In the genomic region with DNA sequence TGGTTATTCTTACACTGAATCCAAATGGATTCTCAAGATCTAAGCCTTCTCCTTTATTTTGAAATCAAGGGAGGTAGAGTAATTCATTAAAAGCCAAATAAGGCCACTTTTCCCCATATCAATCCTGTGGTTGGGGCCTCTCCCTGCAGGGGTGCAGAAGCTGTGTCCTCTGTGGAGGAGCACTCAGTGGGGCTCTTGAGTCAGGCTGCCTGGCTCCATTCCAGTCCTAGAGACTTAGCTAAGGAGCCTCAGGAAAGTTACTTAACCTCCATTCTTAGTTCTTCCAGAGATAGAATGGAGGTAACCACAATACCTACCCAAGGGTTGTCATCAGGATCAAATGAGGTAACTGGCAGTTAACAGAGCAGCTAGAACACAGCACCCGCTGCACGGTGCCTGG, we compare ENCODE assay signal across 22 cellular contexts.
"Had no signal": no experiment of that assay in that cellular context is flagged by ENCODE, and none has a peak within 500 bp of the region (broad histone marks: within the 10 kb centered on the region; RNA-seq: fewer than 3 reads in every experiment).

No MANE protein-coding gene starts in this region.

- H3K36me3 ChIP-seq: left ventricle myocardium inferior, pancreas, prostate gland, spleen, suprapubic skin, thoracic aorta, tibial artery, vagina had no signal

- ATAC-seq: left colon; naive thymus-derived CD8-positive, alpha-beta T cell; pancreas; right cardiac atrium; sciatic nerve; stimulated activated effector memory CD8-positive, alpha-beta T cell treated with anti-CD3 and anti-CD28 coated beads, Interleukin-12 subunit alpha, Interleukin-12 subunit beta, amount 100 ng/mL, for 72 hours had no signal

- H3K4me3 ChIP-seq: left ventricle myocardium inferior, pancreas, prostate gland, skin epidermis, spleen, suprapubic skin, thoracic aorta, tibial artery, vagina had no signal

- H3K4me1 ChIP-seq: left ventricle myocardium inferior, pancreas, prostate gland, suprapubic skin, tibial artery, vagina had no signal

- H3K27ac ChIP-seq: left ventricle myocardium inferior, pancreas, prostate gland, skin epidermis, spleen, suprapubic skin, thoracic aorta, tibial artery, vagina had no signal

- H3K27me3 ChIP-seq: pancreas, spleen, suprapubic skin, tibial artery, vagina had no signal

- DNase-seq: hippocampal formation; kidney; left colon; left ventricle myocardium inferior; mesenchymal stem cell; naive thymus-derived CD8-positive, alpha-beta T cell; nucleus accumbens; pancreas; posterior cingulate gyrus; retina; spleen; stimulated activated CD4-positive, alpha-beta T cell treated with anti-CD3 and anti-CD28 coated beads, Interleukin-4, amount 100 ng/mL, for 24 hours; stimulated activated naive CD4-positive, alpha-beta T cell; tibial artery had no signal

- H3K9me3 ChIP-seq: left ventricle myocardium inferior, pancreas, prostate gland, suprapubic skin, thoracic aorta, tibial artery, vagina had no signal
